ENCODE assay signal across 15 cellular contexts in the genomic region with DNA sequence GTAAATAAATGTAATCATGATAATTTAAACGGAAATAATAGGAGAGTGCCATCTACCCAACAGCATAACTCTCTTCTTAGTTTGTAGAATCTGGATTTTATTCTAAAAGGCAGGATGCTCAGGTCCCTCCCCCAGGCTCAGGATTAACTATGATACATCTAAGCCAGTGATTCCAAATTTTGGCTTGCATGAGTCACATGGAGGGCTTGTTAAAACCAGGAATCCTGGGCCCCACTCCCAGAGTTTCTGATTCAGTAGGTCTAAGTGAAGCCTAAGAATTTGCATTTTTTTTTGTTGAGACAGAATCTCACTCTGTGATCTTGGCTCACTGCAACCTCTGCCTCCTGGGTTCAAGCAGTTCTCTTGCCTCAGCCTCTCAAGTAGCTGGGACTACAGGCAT.
DNase-seq lines count a peak whose midpoint lies in the region; ATAC-seq lines count a peak whose summit lies in the region.
"Had no signal": no experiment of that assay in that cellular context is flagged by ENCODE, and none has a peak within 500 bp of the region (broad histone marks: within the 10 kb centered on the region; RNA-seq: fewer than 3 reads in every experiment).

No MANE protein-coding gene starts in this region.

- H3K9ac ChIP-seq in trophoblast cell (ENCODE audit: low read length), result no peak overlapping the region

- H2AFZ ChIP-seq in trophoblast cell (ENCODE audit: insufficient read depth, low read length, poor library complexity), result no peak overlapping the region

- H3K18ac ChIP-seq in trophoblast cell (ENCODE audit: low read length), result no peak overlapping the region

- no peak overlapping the region for H2BK120ac ChIP-seq in trophoblast cell (ENCODE audit: insufficient read depth, low read length, poor library complexity)

- H4K91ac ChIP-seq in trophoblast cell (ENCODE audit: low read depth, low read length), result no peak overlapping the region

- no peak overlapping the region for H2BK5ac ChIP-seq in trophoblast cell (ENCODE audit: low read depth, low read length, poor library complexity)

- no peak overlapping the region for H3K14ac ChIP-seq in trophoblast cell (ENCODE audit: low read length)

- WGBS in trophoblast cell (ENCODE audit: extremely low coverage, insufficient coverage, insufficient read length), result no CpG with 5 or more reads among the region's 1 CpG

- H3K27me3 ChIP-seq in trophoblast cell (ENCODE audit: insufficient read depth, low read length), result no peaks in the 10 kb centered on the region

- H2BK12ac ChIP-seq in trophoblast cell (ENCODE audit: low read length), result no peak overlapping the region

- no peak overlapping the region for H3K23ac ChIP-seq in trophoblast cell (ENCODE audit: low read length)

- H4K8ac ChIP-seq in trophoblast cell (ENCODE audit: low read depth, low read length), result no peak overlapping the region

- no peak overlapping the region for H3K27ac ChIP-seq in trophoblast cell (ENCODE audit: low read depth, low read length)

- no peaks in the 10 kb centered on the region for H3K36me3 ChIP-seq in trophoblast cell (ENCODE audit: control insufficient read depth in 1 of 2, insufficient read depth in 2 of 2, low read length in 2 of 2)

- H3K4ac ChIP-seq in trophoblast cell (ENCODE audit: low read depth, low read length), result no peak overlapping the region

- H2AK5ac ChIP-seq in trophoblast cell (ENCODE audit: low read length), result no peak overlapping the region

- no peak overlapping the region for H3K4me2 ChIP-seq in trophoblast cell (ENCODE audit: low read length)

- H4K12ac ChIP-seq in trophoblast cell (ENCODE audit: low read depth, low read length), result no peak overlapping the region

- DNase-seq in AG20443 (ENCODE audit: low spot score) (peak; percentile 63), NCI-H446 treated with DMSO at 0.1 percent for 48 hours (lab: John Stamatoyannopoulos, UW) (peak; percentile 79), trophoblast cell (peak; percentile 55 to 57), iPS-NIHi11 (ENCODE audit: low spot score) (no peak)
- DNase-seq: activated CD4-positive, alpha-beta memory T cell treated with anti-CD3 and anti-CD28 coated beads for 36 hours; CD8-positive, alpha-beta T cell; naive thymus-derived CD4-positive, alpha-beta T cell; stimulated activated naive CD4-positive, alpha-beta T cell treated with Interleukin-2 at 50 U/mL for 16 hours; T-helper 1 cell had no signal

- H3K79me2 ChIP-seq in trophoblast cell (ENCODE audit: control insufficient read depth, insufficient read depth, low read length, poor library complexity), result no peaks in the 10 kb centered on the region

- no peaks in the 10 kb centered on the region for H3K79me1 ChIP-seq in trophoblast cell (ENCODE audit: low read length)

- no peaks in the 10 kb centered on the region for H3K9me3 ChIP-seq in trophoblast cell (ENCODE audit: insufficient read depth, low read depth, low read length)

- ATAC-seq in esophagus mucosa, result peak; percentile 6
- no peak for ATAC-seq in HG02852 (IDR thresholded peaks at IDR 0.05; ENCODE audit: unreplicated experiment)
- ATAC-seq in GM18870 (IDR thresholded peaks at IDR 0.05; ENCODE audit: unreplicated experiment), result no peak
- no peak for ATAC-seq in HG03025 (IDR thresholded peaks at IDR 0.05; ENCODE audit: low FRiP score, unreplicated experiment)
- ATAC-seq: activated naive CD4-positive, alpha-beta T cell treated with anti-CD3 and anti-CD28 coated beads, Interleukin-2, amount 50 U/mL, for 72 hours; CD8-positive, alpha-beta T cell; HCT116; naive thymus-derived CD4-positive, alpha-beta T cell had no signal

- no peak overlapping the region for H3K4me3 ChIP-seq in trophoblast cell (ENCODE audit: low read depth, low read length)

- peaks cover 0 to 5% of the 10 kb centered on the region in 2 experiments for H3K4me1 ChIP-seq in trophoblast cell (ENCODE audit: control insufficient read depth in 1 of 2, insufficient read depth in 2 of 2, low read length in 2 of 2)
